19 cellular contexts compared by ENCODE assay signal in the genomic region with DNA sequence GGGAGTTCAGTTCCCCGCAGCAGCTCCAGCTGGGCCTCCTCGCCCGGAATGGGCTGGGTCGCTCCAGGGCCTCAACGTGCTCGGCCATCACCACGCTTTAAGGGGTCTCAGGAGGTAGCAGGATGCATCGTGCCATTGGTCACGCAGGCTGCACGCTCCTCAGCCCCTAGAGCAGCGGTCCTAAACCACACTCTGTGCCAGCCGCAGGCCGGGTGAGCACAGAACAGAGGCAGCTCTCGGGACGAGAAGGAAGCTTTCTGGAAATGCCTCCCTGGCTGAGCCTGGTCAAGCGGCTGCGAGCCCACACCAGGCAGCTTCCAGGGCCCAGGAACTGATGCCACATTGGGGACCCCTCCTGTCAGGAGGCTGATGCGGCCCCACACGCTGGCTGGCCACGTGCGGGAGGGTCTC.
"Had no signal": no experiment of that assay in that cellular context is flagged by ENCODE, and none has a peak within 500 bp of the region (broad histone marks: within the 10 kb centered on the region; RNA-seq: fewer than 3 reads in every experiment).

No MANE protein-coding gene starts in this region.

- DNase-seq: effector memory CD8-positive, alpha-beta T cell; immature natural killer cell; left ventricle myocardium inferior; lower lobe of right lung; naive B cell; nephron progenitor cell; stimulated activated CD4-positive, alpha-beta T cell treated with anti-CD3 and anti-CD28 coated beads, Interleukin-4, amount 100 ng/mL, for 1 hour; stimulated activated CD8-positive, alpha-beta memory T cell treated with anti-CD3 and anti-CD28 coated beads, Interleukin-4, amount 100 ng/mL, for 48 hours; stimulated activated naive CD8-positive, alpha-beta T cell treated with anti-CD3 and anti-CD28 coated beads, Interleukin-15, Interleukin-2, amounts not matched to agents 100 U/mL and 50 U/mL, for 24 hours; uterus had no signal

- H3K4me1 Mint-ChIP-seq: nephron progenitor cell; stimulated activated effector memory CD8-positive, alpha-beta T cell treated with anti-CD3 and anti-CD28 coated beads, Interleukin-12 subunit alpha, Interleukin-12 subunit beta, amount 100 ng/mL, for 72 hours had no signal

- ATAC-seq: effector memory CD8-positive, alpha-beta T cell; gastroesophageal sphincter; stimulated activated effector memory CD8-positive, alpha-beta T cell treated with anti-CD3 and anti-CD28 coated beads, Interleukin-12 subunit alpha, Interleukin-12 subunit beta, amount 100 ng/mL, for 72 hours had no signal

- H3K9me3 Mint-ChIP-seq: effector memory CD8-positive, alpha-beta T cell; immature natural killer cell; stimulated activated effector memory CD8-positive, alpha-beta T cell treated with anti-CD3 and anti-CD28 coated beads, Interleukin-12 subunit alpha, Interleukin-12 subunit beta, amount 100 ng/mL, for 72 hours had no signal

- H3K27ac Mint-ChIP-seq: effector memory CD8-positive, alpha-beta T cell; immature natural killer cell; memory B cell; nephron progenitor cell; stimulated activated effector memory CD8-positive, alpha-beta T cell treated with anti-CD3 and anti-CD28 coated beads, Interleukin-12 subunit alpha, Interleukin-12 subunit beta, amount 100 ng/mL, for 72 hours had no signal

- H3K4me3 ChIP-seq: esophagus muscularis mucosa, gastroesophageal sphincter, left ventricle myocardium inferior, lower lobe of right lung, smooth muscle cell, tibial artery, upper lobe of left lung, uterus had no signal

- H3K27me3 ChIP-seq: gastroesophageal sphincter, upper lobe of left lung, uterus had no signal

- H3K4me1 ChIP-seq: uterus had no signal

- H3K27ac ChIP-seq: epithelial cell of prostate, esophagus muscularis mucosa, gastroesophageal sphincter, left ventricle myocardium inferior, lower lobe of right lung, tibial artery, uterus had no signal

- H3K36me3 ChIP-seq: esophagus muscularis mucosa, gastroesophageal sphincter, left ventricle myocardium inferior, lower lobe of right lung, neutrophil, tibial artery, upper lobe of left lung, uterus had no signal

- H3K36me3 Mint-ChIP-seq: immature natural killer cell; stimulated activated effector memory CD8-positive, alpha-beta T cell treated with anti-CD3 and anti-CD28 coated beads, Interleukin-12 subunit alpha, Interleukin-12 subunit beta, amount 100 ng/mL, for 72 hours had no signal

- H3K4me3 Mint-ChIP-seq: effector memory CD8-positive, alpha-beta T cell; immature natural killer cell; memory B cell; naive B cell; nephron progenitor cell; stimulated activated effector memory CD8-positive, alpha-beta T cell treated with anti-CD3 and anti-CD28 coated beads, Interleukin-12 subunit alpha, Interleukin-12 subunit beta, amount 100 ng/mL, for 72 hours had no signal

- H3K9me3 ChIP-seq: esophagus muscularis mucosa, gastroesophageal sphincter, left ventricle myocardium inferior, lower lobe of right lung, neutrophil, tibial artery, upper lobe of left lung, uterus had no signal
